Comparison of ENCODE assay signal across 8 cellular contexts in genomic region chr15:74134387-74135027, GRCh38. TPM values are rescaled to one million over a fixed set of nuclear protein-coding genes. Genes with fewer than 3 reads are reported as not detected.
A peak's percentile ranks its signal among the peaks of the same experiment; 100 is the strongest.
DNase-seq lines count a peak whose midpoint lies in the region; ATAC-seq and TF ChIP-seq lines count a peak whose summit lies in the region.

No MANE protein-coding gene starts in this region.

- peaks cover 68% of the 10 kb centered on the region for H3K27me3 ChIP-seq in kidney epithelial cell (ENCODE audit: control insufficient read depth, insufficient read depth, low read length)

- DNase-seq in activated naive CD4-positive, alpha-beta T cell treated with anti-CD3 and anti-CD28 coated beads for 36 hours, result peak; percentile 47
- DNase-seq in activated naive CD4-positive, alpha-beta T cell treated with Interleukin-2 at 50 U/mL for 16 hours, result no peak
- DNase-seq in activated naive CD8-positive, alpha-beta T cell treated with anti-CD3 and anti-CD28 coated beads, Interleukin-2, amount 50 U/mL, for 24 hours, result peak; percentile 47
- DNase-seq in kidney epithelial cell (ENCODE audit: low read depth) (no peak), type B pancreatic cell (ENCODE audit: extremely low spot score, unreplicated experiment) (no peak), NCI-H2196 treated with DMSO at 0.1 percent for 48 hours (lab: John Stamatoyannopoulos, UW; ENCODE audit: unreplicated experiment) (no peak), MCF 10A (ENCODE audit: unreplicated experiment) (no peak)
- no peak for DNase-seq in stimulated activated CD4-positive, alpha-beta T cell treated with anti-CD3 and anti-CD28 coated beads, Interleukin-4, amount 100 ng/mL, for 24 hours

- TF ChIP-seq CTCF in kidney epithelial cell (IDR thresholded peaks at IDR 0.05; ENCODE audit: insufficient read depth, low read length, poor library complexity, severe bottlenecking) (peak; percentile 81), type B pancreatic cell (conservative IDR thresholded peaks at IDR 0.05) (peak; percentile 70), MCF 10A (IDR thresholded peaks at IDR 0.05; ENCODE audit: unreplicated experiment) (no peak)

- no peak overlapping the region for H3K4me3 ChIP-seq in kidney epithelial cell (ENCODE audit: low read depth, low read length)

- intact Hi-C loops in activated naive CD4-positive, alpha-beta T cell treated with anti-CD3 and anti-CD28 coated beads for 36 hours (cut with micrococcal nuclease), result loop anchor here (5.0 kb wide), 1 partner anchor 182 kb away; no protein-coding TSS in a partner anchor
- intact Hi-C loops in MCF 10A (cut with micrococcal nuclease), result no loop called here

- H3K9me3 Mint-ChIP-seq in activated naive CD4-positive, alpha-beta T cell treated with anti-CD3 and anti-CD28 coated beads for 36 hours, result no peaks in the 10 kb centered on the region
- no peaks in the 10 kb centered on the region for H3K9me3 Mint-ChIP-seq in activated naive CD8-positive, alpha-beta T cell treated with anti-CD3 and anti-CD28 coated beads, Interleukin-2, amount 50 U/mL, for 24 hours
- H3K9me3 Mint-ChIP-seq in type B pancreatic cell, result no peaks in the 10 kb centered on the region
- H3K9me3 Mint-ChIP-seq in MCF 10A (ENCODE audit: unreplicated experiment), result no peaks in the 10 kb centered on the region

- POLR2A ChIA-PET in MCF 10A (lab: Yijun Ruan, JAX), result no interaction called here

- H3K4me3 Mint-ChIP-seq in activated naive CD4-positive, alpha-beta T cell treated with anti-CD3 and anti-CD28 coated beads for 36 hours, result no peak overlapping the region
- peak overlapping the region; percentile 1 for H3K4me3 Mint-ChIP-seq in activated naive CD8-positive, alpha-beta T cell treated with anti-CD3 and anti-CD28 coated beads, Interleukin-2, amount 50 U/mL, for 24 hours
- H3K4me3 Mint-ChIP-seq in type B pancreatic cell (peak overlapping the region; percentile 82), MCF 10A (ENCODE audit: unreplicated experiment) (no peak overlapping the region)

- H3K36me3 ChIP-seq in kidney epithelial cell (ENCODE audit: control insufficient read depth, insufficient read depth, low read length), result no peaks in the 10 kb centered on the region

- H3K4me1 Mint-ChIP-seq in activated naive CD4-positive, alpha-beta T cell treated with anti-CD3 and anti-CD28 coated beads for 36 hours (ENCODE audit: low read depth), result peaks cover 35% of the 10 kb centered on the region
- H3K4me1 Mint-ChIP-seq in activated naive CD8-positive, alpha-beta T cell treated with anti-CD3 and anti-CD28 coated beads, Interleukin-2, amount 50 U/mL, for 24 hours, result peaks cover 34% of the 10 kb centered on the region
- H3K4me1 Mint-ChIP-seq in type B pancreatic cell (ENCODE audit: unreplicated experiment) (peaks cover 43% of the 10 kb centered on the region), MCF 10A (ENCODE audit: insufficient read depth, unreplicated experiment) (no peaks in the 10 kb centered on the region)

- H3K27ac Mint-ChIP-seq in activated naive CD4-positive, alpha-beta T cell treated with anti-CD3 and anti-CD28 coated beads for 36 hours, result no peak overlapping the region
- peak overlapping the region; percentile 31 for H3K27ac Mint-ChIP-seq in activated naive CD8-positive, alpha-beta T cell treated with anti-CD3 and anti-CD28 coated beads, Interleukin-2, amount 50 U/mL, for 24 hours
- peak overlapping the region; percentile 65 for H3K27ac Mint-ChIP-seq in type B pancreatic cell
- H3K27ac Mint-ChIP-seq in MCF 10A (ENCODE audit: low read depth, unreplicated experiment), result no peak overlapping the region

- CTCF ChIA-PET in activated naive CD4-positive, alpha-beta T cell treated with anti-CD3 and anti-CD28 coated beads for 36 hours (lab: Charles Lee), result interaction anchor here (0.6 to 1.0 kb wide), 2 partner anchors 162 to 1079 kb away, joined by 3 read pairs; no protein-coding TSS in a partner anchor
- CTCF ChIA-PET in MCF 10A (lab: Yijun Ruan, JAX), result interaction anchor here (0.6 kb wide), 1 partner anchor 99 kb away, joined by 3 read pairs; no protein-coding TSS in a partner anchor

- ATAC-seq in activated naive CD8-positive, alpha-beta T cell treated with anti-CD3 and anti-CD28 coated beads, Interleukin-2, amount 50 U/mL, for 24 hours, result no peak

- BruUV-seq in MCF 10A (replicated peaks; lab: Mats Ljungman, UMichigan), result no TSS peak

- H3K36me3 Mint-ChIP-seq in activated naive CD4-positive, alpha-beta T cell treated with anti-CD3 and anti-CD28 coated beads for 36 hours (ENCODE audit: low read depth), result no peaks in the 10 kb centered on the region
- H3K36me3 Mint-ChIP-seq in activated naive CD8-positive, alpha-beta T cell treated with anti-CD3 and anti-CD28 coated beads, Interleukin-2, amount 50 U/mL, for 24 hours (ENCODE audit: low read depth), result no peaks in the 10 kb centered on the region
- H3K36me3 Mint-ChIP-seq in type B pancreatic cell (peaks cover 12% of the 10 kb centered on the region), MCF 10A (ENCODE audit: insufficient read depth, unreplicated experiment) (peaks cover 6% of the 10 kb centered on the region)

- peaks cover 79% of the 10 kb centered on the region for H3K27me3 Mint-ChIP-seq in activated naive CD4-positive, alpha-beta T cell treated with anti-CD3 and anti-CD28 coated beads for 36 hours (ENCODE audit: low read depth)
- H3K27me3 Mint-ChIP-seq in activated naive CD8-positive, alpha-beta T cell treated with anti-CD3 and anti-CD28 coated beads, Interleukin-2, amount 50 U/mL, for 24 hours, result peaks cover 90% of the 10 kb centered on the region
- peaks cover 92% of the 10 kb centered on the region for H3K27me3 Mint-ChIP-seq in type B pancreatic cell
- peaks cover 50% of the 10 kb centered on the region for H3K27me3 Mint-ChIP-seq in MCF 10A (ENCODE audit: insufficient read depth, unreplicated experiment)

RNA-seq across cellular contexts. Expression of gene ISLR2, which starts 4.1 kb away (rescaled TPM):
- not detected for total RNA-seq in activated naive CD4-positive, alpha-beta T cell treated with anti-CD3 and anti-CD28 coated beads for 36 hours
- total RNA-seq in kidney epithelial cell (1.0 and 1.2 TPM in 2 replicates), type B pancreatic cell (ENCODE audit: low replicate concordance) (0.59 and 16.9 TPM in 2 replicates), MCF 10A (2022) (not detected in 2 replicates)

RNA-seq across cellular contexts. Expression of gene ISLR, which starts 39.0 kb away (rescaled TPM):
- not detected for total RNA-seq in activated naive CD4-positive, alpha-beta T cell treated with anti-CD3 and anti-CD28 coated beads for 36 hours
- total RNA-seq in kidney epithelial cell, result 0.25 and 0.48 TPM in 2 replicates
- total RNA-seq in type B pancreatic cell (ENCODE audit: low replicate concordance), result 0.24 and 41.6 TPM in 2 replicates
- not detected in 2 replicates for total RNA-seq in MCF 10A (2022)

RNA-seq across cellular contexts. Expression of gene GOLGA6A, which starts 52.2 kb away (rescaled TPM):
- total RNA-seq in activated naive CD4-positive, alpha-beta T cell treated with anti-CD3 and anti-CD28 coated beads for 36 hours, result under 1 TPM; 0.14 to 0.84 TPM
- not detected in 2 replicates for total RNA-seq in kidney epithelial cell
- not detected in 2 replicates for total RNA-seq in type B pancreatic cell (ENCODE audit: low replicate concordance)
- not detected in 2 replicates for total RNA-seq in MCF 10A (2022)

Comparison
In these comparisons a context has a peak if more than half of its experiments do, and no peak if none do; other contexts are left out.
1. DNase-seq: peak in activated naive CD4-positive, alpha-beta T cell treated with anti-CD3 and anti-CD28 coated beads for 36 hours (single experiment) and activated naive CD8-positive, alpha-beta T cell treated with anti-CD3 and anti-CD28 coated beads, Interleukin-2, amount 50 U/mL, for 24 hours (single experiment); none in activated naive CD4-positive, alpha-beta T cell treated with Interleukin-2 at 50 U/mL for 16 hours (single experiment), kidney epithelial cell (single experiment), type B pancreatic cell (single experiment), NCI-H2196 treated with DMSO at 0.1 percent for 48 hours (single experiment), MCF 10A (single experiment) and stimulated activated CD4-positive, alpha-beta T cell treated with anti-CD3 and anti-CD28 coated beads, Interleukin-4, amount 100 ng/mL, for 24 hours (single experiment).
2. H3K27ac Mint-ChIP-seq: peak in activated naive CD8-positive, alpha-beta T cell treated with anti-CD3 and anti-CD28 coated beads, Interleukin-2, amount 50 U/mL, for 24 hours (single experiment) and type B pancreatic cell (single experiment); none in activated naive CD4-positive, alpha-beta T cell treated with anti-CD3 and anti-CD28 coated beads for 36 hours (single experiment) and MCF 10A (single experiment).
3. H3K4me3 Mint-ChIP-seq: peak in activated naive CD8-positive, alpha-beta T cell treated with anti-CD3 and anti-CD28 coated beads, Interleukin-2, amount 50 U/mL, for 24 hours (single experiment) and type B pancreatic cell (single experiment); none in activated naive CD4-positive, alpha-beta T cell treated with anti-CD3 and anti-CD28 coated beads for 36 hours (single experiment) and MCF 10A (single experiment).